ENCODE assay signal across 25 cellular contexts in genomic region chr2:133252770-133253355, GRCh38.
"Had no signal": no experiment of that assay in that cellular context is flagged by ENCODE, and none has a peak within 500 bp of the region (broad histone marks: within the 10 kb centered on the region; RNA-seq: fewer than 3 reads in every experiment).

No MANE protein-coding gene starts in this region.

- H3K4me1 ChIP-seq: foreskin keratinocyte, neural progenitor cell, parathyroid adenoma had no signal

- H3K27me3 Mint-ChIP-seq: effector memory CD8-positive, alpha-beta T cell; naive thymus-derived CD4-positive, alpha-beta T cell; progenitor cell of endocrine pancreas; stimulated activated memory B cell treated with anti-CD40 and anti-IgM and Interleukin-4, amounts not matched to agents 10 μg/mL and 1 μg/mL and 100 μg/mL, for 72 hours; type B pancreatic cell had no signal

- DNase-seq: effector memory CD8-positive, alpha-beta T cell; foreskin keratinocyte; mucosa of descending colon; naive thymus-derived CD4-positive, alpha-beta T cell; stimulated activated CD4-positive, alpha-beta T cell treated with anti-CD3 and anti-CD28 coated beads, Interleukin-2, amount 100 ng/mL, for 24 hours; stimulated activated CD4-positive, alpha-beta T cell treated with anti-CD3 and anti-CD28 coated beads, Interleukin-4, amount 100 ng/mL, for 24 hours; stimulated activated naive CD8-positive, alpha-beta T cell treated with anti-CD3 and anti-CD28 coated beads, Interleukin-15, Interleukin-2, amounts not matched to agents 100 U/mL and 50 U/mL, for 24 hours; substantia nigra; testis; tibial artery had no signal

- H3K79me2 ChIP-seq: parathyroid adenoma had no signal

- ATAC-seq: effector memory CD8-positive, alpha-beta T cell; esophagus mucosa; foreskin keratinocyte; left lobe of liver; mucosa of descending colon; naive thymus-derived CD4-positive, alpha-beta T cell; sciatic nerve; stimulated activated memory B cell treated with anti-CD40 and anti-IgM and Interleukin-4, amounts not matched to agents 10 μg/mL and 1 μg/mL and 100 μg/mL, for 72 hours; stimulated activated naive CD8-positive, alpha-beta T cell treated with anti-CD3 and anti-CD28 coated beads, Interleukin-15, Interleukin-2, amounts not matched to agents 100 U/mL and 50 U/mL, for 24 hours had no signal

- H3K9ac ChIP-seq: neural progenitor cell, parathyroid adenoma had no signal

- H3K4me3 Mint-ChIP-seq: effector memory CD8-positive, alpha-beta T cell; memory B cell; mesothelial cell of epicardium; naive thymus-derived CD4-positive, alpha-beta T cell; nephron; neural progenitor cell; stimulated activated memory B cell treated with anti-CD40 and anti-IgM and Interleukin-4, amounts not matched to agents 10 μg/mL and 1 μg/mL and 100 μg/mL, for 72 hours; type B pancreatic cell had no signal

- H3K4me2 ChIP-seq: neural progenitor cell had no signal

- H3K36me3 Mint-ChIP-seq: memory B cell; mesothelial cell of epicardium; naive thymus-derived CD4-positive, alpha-beta T cell; stimulated activated memory B cell treated with anti-CD40 and anti-IgM and Interleukin-4, amounts not matched to agents 10 μg/mL and 1 μg/mL and 100 μg/mL, for 72 hours; type B pancreatic cell had no signal

- H3K9me3 ChIP-seq: mucosa of descending colon, right atrium auricular region, testis, tibial artery had no signal

- H3K9me3 Mint-ChIP-seq: memory B cell; mesothelial cell of epicardium; nephron; neural progenitor cell; stimulated activated memory B cell treated with anti-CD40 and anti-IgM and Interleukin-4, amounts not matched to agents 10 μg/mL and 1 μg/mL and 100 μg/mL, for 72 hours; type B pancreatic cell had no signal

- H3K27ac ChIP-seq: coronary artery, foreskin keratinocyte, neural progenitor cell, parathyroid adenoma, right atrium auricular region, testis, tibial artery had no signal

- H3K27me3 ChIP-seq: foreskin keratinocyte, neural progenitor cell, right atrium auricular region, testis, tibial artery had no signal

- H3K4me3 ChIP-seq: coronary artery, lung, mucosa of descending colon, neural progenitor cell, right atrium auricular region, testis, tibial artery had no signal

- H2AFZ ChIP-seq: neural progenitor cell, parathyroid adenoma had no signal

- H3K4me1 Mint-ChIP-seq: mesothelial cell of epicardium; naive thymus-derived CD4-positive, alpha-beta T cell; nephron had no signal

- H3K36me3 ChIP-seq: neural progenitor cell, right atrium auricular region, tibial artery had no signal

- FAIRE-seq: keratinocyte had no signal

- H3K27ac Mint-ChIP-seq: effector memory CD8-positive, alpha-beta T cell; memory B cell; mesothelial cell of epicardium; naive thymus-derived CD4-positive, alpha-beta T cell; nephron; neural progenitor cell; progenitor cell of endocrine pancreas; stimulated activated memory B cell treated with anti-CD40 and anti-IgM and Interleukin-4, amounts not matched to agents 10 μg/mL and 1 μg/mL and 100 μg/mL, for 72 hours; type B pancreatic cell had no signal
